Comparison of ENCODE assay signal across 10 cellular contexts in the genomic region with DNA sequence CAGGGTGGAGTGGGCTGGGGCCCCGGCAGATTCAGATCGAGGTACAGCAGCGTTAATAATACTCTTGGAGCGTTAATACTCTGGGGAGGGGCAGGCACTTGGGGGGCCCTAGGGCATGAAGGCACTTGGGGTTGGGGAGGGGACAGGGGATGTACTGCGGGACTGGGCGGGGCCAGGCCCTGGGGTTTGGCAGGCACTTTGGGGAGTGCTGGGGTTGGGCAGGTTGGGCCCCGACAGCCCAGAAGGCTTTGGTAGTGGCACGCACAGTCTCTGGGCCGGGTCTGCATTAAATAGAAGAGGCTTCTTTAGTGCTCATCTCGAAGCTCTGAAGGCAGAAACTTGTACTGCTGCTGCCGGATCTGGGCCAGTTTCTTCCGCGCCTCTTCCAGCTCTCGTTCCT. TPM values are rescaled to one million over a fixed set of nuclear protein-coding genes. Genes with fewer than 3 reads are reported as not detected.
DNase-seq lines count a peak whose midpoint lies in the region; ATAC-seq and TF ChIP-seq lines count a peak whose summit lies in the region.
"Had no signal": no experiment of that assay in that cellular context is flagged by ENCODE, and none has a peak within 500 bp of the region (broad histone marks: within the 10 kb centered on the region; RNA-seq: fewer than 3 reads in every experiment).

No MANE protein-coding gene starts in this region.

- POLR2A ChIA-PET in Panc1 (lab: Charles Lee), result no interaction called here

- BruUV-seq in Panc1 (replicated peaks; lab: Mats Ljungman, UMichigan), result TSS peak; percentile 97

- H3K27me3 ChIP-seq in Panc1 (ENCODE audit: control insufficient read depth, insufficient read depth, low read length) (no peaks in the 10 kb centered on the region), muscle layer of colon (ENCODE audit: control insufficient read depth in 1 of 2, insufficient read depth in 2 of 2, low read length in 2 of 2) (no peaks in the 10 kb centered on the region)
- H3K27me3 ChIP-seq: pancreas had no signal

- H3K4me3 ChIP-seq in Panc1 (ENCODE audit: low read depth in 2 of 2, low read length in 2 of 2) (no peak overlapping the region), muscle layer of colon (ENCODE audit: low read depth in 1 of 2, low read length in 2 of 2) (no peak overlapping the region)
- H3K4me3 ChIP-seq: pancreas had no signal

- intact Hi-C loops in Panc1 (cut with micrococcal nuclease; ENCODE audit: unreplicated experiment), result no loop called here

- ATAC-seq in Panc1 (no peak), HG02763 (IDR thresholded peaks at IDR 0.05; ENCODE audit: unreplicated experiment) (no peak), HG03460 (IDR thresholded peaks at IDR 0.05; ENCODE audit: unreplicated experiment) (no peak)

- H3K4me1 ChIP-seq in Panc1 (ENCODE audit: control insufficient read depth, insufficient read depth, low read length) (no peaks in the 10 kb centered on the region), muscle layer of colon (ENCODE audit: insufficient read depth, low read length) (peaks cover 8% of the 10 kb centered on the region)

- CTCF ChIA-PET in Panc1 (lab: Charles Lee), result interaction anchor here (0.9 to 2.5 kb wide), 6 partner anchors 7 to 37 kb away, joined by 3 to 17 read pairs (median 8); partner anchors contain the start of genes CREB3 and TLN1

- in situ Hi-C loops in Panc1 (cut with HindIII; ENCODE audit: low pct_unique_long_range_greater_than_20kb, low sequenced_read_pairs), result no loop called here

- no peak for TF ChIP-seq CTCF in Panc1 (IDR thresholded peaks at IDR 0.05)

- no peaks in the 10 kb centered on the region for H3K9me3 ChIP-seq in Panc1 (ENCODE audit: control insufficient read depth, insufficient read depth, low read depth, low read length)
- H3K9me3 ChIP-seq in muscle layer of colon (ENCODE audit: low read length), result no peaks in the 10 kb centered on the region
- H3K9me3 ChIP-seq: pancreas had no signal

- no peak for DNase-seq in Panc1 (ENCODE audit: low read depth, low spot score)
- DNase-seq: amniotic stem cell, GF-D8, H7, SW 1271 had no signal

- H3K9ac ChIP-seq in muscle layer of colon (ENCODE audit: low read length), result no peak overlapping the region

- H3K27ac ChIP-seq in Panc1 (ENCODE audit: low read length) (no peak overlapping the region), muscle layer of colon (ENCODE audit: low read depth, low read length) (peak overlapping the region; percentile 36)
- H3K27ac ChIP-seq: epithelial cell of prostate had no signal

- H3K36me3 ChIP-seq in Panc1 (ENCODE audit: control insufficient read depth, insufficient read depth, low read length) (0 out of 2 replicates have a peak, but pooled peaks cover 15% of the 10 kb centered on the region), muscle layer of colon (ENCODE audit: insufficient read depth, low read length) (peaks cover 69% of the 10 kb centered on the region)

RNA-seq across cellular contexts. Expression of gene TPM2, which starts 7.8 kb away (rescaled TPM):
- total RNA-seq in Panc1 (2021; ENCODE audit: unreplicated experiment), result 544 TPM
- polyA plus RNA-seq in Panc1 (2012; ENCODE audit: insufficient read length), result 991 TPM

RNA-seq across cellular contexts. Expression of gene CA9, which starts 23.8 kb away (rescaled TPM):
- 0.31 TPM for total RNA-seq in Panc1 (2021; ENCODE audit: unreplicated experiment)
- 1.1 TPM for polyA plus RNA-seq in Panc1 (2012; ENCODE audit: insufficient read length)
- total RNA-seq: H7 had no signal

RNA-seq across cellular contexts. Expression of gene ARHGEF39, which starts 32.5 kb away (rescaled TPM):
- 34.0 TPM for total RNA-seq in Panc1 (2021; ENCODE audit: unreplicated experiment)
- polyA plus RNA-seq in Panc1 (2012; ENCODE audit: insufficient read length), result 15.0 TPM

RNA-seq across cellular contexts. Expression of gene TLN1, which starts 34.5 kb away (rescaled TPM):
- total RNA-seq in Panc1 (2021; ENCODE audit: unreplicated experiment), result 347 TPM
- polyA plus RNA-seq in Panc1 (2012; ENCODE audit: insufficient read length), result 353 TPM

RNA-seq across cellular contexts. Expression of gene CREB3, which starts 35.0 kb away (rescaled TPM):
- total RNA-seq in Panc1 (2021; ENCODE audit: unreplicated experiment), result 67.0 TPM
- polyA plus RNA-seq in Panc1 (2012; ENCODE audit: insufficient read length), result 63.6 TPM
